8 cellular contexts compared by ENCODE assay signal in genomic region chr4:145557720-145558119, GRCh38.
DNase-seq lines count a peak whose midpoint lies in the region; ATAC-seq and TF ChIP-seq lines count a peak whose summit lies in the region.

No MANE protein-coding gene starts in this region.

- no peaks in the 10 kb centered on the region for H3K9me3 ChIP-seq in lower lobe of right lung

- ATAC-seq in HG02840 (IDR thresholded peaks at IDR 0.05; ENCODE audit: low FRiP score, unreplicated experiment) (peak; percentile 74), lower lobe of right lung (peak; percentile 85 to 90)

- H3K27me3 ChIP-seq in lower lobe of right lung (ENCODE audit: low read depth), result no peaks in the 10 kb centered on the region

- no peak overlapping the region for H3K4me3 ChIP-seq in lower lobe of right lung

- peak; percentile 84 for TF ChIP-seq CTCF in lower lobe of right lung (IDR thresholded peaks at IDR 0.05)

- no peak overlapping the region for H3K27ac ChIP-seq in lower lobe of right lung

- DNase-seq in activated effector memory CD4-positive, alpha-beta T cell treated with anti-CD3 and anti-CD28 coated beads, Interleukin-2, amount 50 U/mL, for 16 hours, result peak; percentile 76
- DNase-seq in activated effector memory CD4-positive, alpha-beta T cell treated with Interleukin-2 at 50 U/mL for 16 hours, result no peak
- DNase-seq in NCI-H1694 treated with DMSO at 0.1 percent for 48 hours (lab: John Stamatoyannopoulos, UW) (peak; percentile 11), dedifferentiated amniotic fluid mesenchymal stem cell (ENCODE audit: extremely low spot score) (peak; percentile 32), lower lobe of right lung (no peak)
- DNase-seq in activated CD4-positive, alpha-beta T cell treated with anti-CD3 and anti-CD28 coated beads for 1 hour, result peak; percentile 12
- peak; percentile 26 for DNase-seq in stimulated activated CD8-positive, alpha-beta memory T cell treated with anti-CD3 and anti-CD28 coated beads, Interleukin-7, amount 100 ng/mL, for 24 hours (ENCODE audit: low read depth)

- intact Hi-C loops in lower lobe of right lung (cut with DNase I), result no loop called here

- H3K36me3 ChIP-seq in lower lobe of right lung, result peaks cover 25% of the 10 kb centered on the region

- no peaks in the 10 kb centered on the region for H3K4me1 ChIP-seq in lower lobe of right lung

Comparison
In these comparisons a context has a peak if more than half of its experiments do, and no peak if none do; other contexts are left out.
1. DNase-seq: peak in activated effector memory CD4-positive, alpha-beta T cell treated with anti-CD3 and anti-CD28 coated beads, Interleukin-2, amount 50 U/mL, for 16 hours (single experiment), NCI-H1694 treated with DMSO at 0.1 percent for 48 hours (single experiment), activated CD4-positive, alpha-beta T cell treated with anti-CD3 and anti-CD28 coated beads for 1 hour (single experiment), dedifferentiated amniotic fluid mesenchymal stem cell (single experiment) and stimulated activated CD8-positive, alpha-beta memory T cell treated with anti-CD3 and anti-CD28 coated beads, Interleukin-7, amount 100 ng/mL, for 24 hours (single experiment); none in activated effector memory CD4-positive, alpha-beta T cell treated with Interleukin-2 at 50 U/mL for 16 hours (single experiment) and lower lobe of right lung (single experiment).